In the genomic region with DNA sequence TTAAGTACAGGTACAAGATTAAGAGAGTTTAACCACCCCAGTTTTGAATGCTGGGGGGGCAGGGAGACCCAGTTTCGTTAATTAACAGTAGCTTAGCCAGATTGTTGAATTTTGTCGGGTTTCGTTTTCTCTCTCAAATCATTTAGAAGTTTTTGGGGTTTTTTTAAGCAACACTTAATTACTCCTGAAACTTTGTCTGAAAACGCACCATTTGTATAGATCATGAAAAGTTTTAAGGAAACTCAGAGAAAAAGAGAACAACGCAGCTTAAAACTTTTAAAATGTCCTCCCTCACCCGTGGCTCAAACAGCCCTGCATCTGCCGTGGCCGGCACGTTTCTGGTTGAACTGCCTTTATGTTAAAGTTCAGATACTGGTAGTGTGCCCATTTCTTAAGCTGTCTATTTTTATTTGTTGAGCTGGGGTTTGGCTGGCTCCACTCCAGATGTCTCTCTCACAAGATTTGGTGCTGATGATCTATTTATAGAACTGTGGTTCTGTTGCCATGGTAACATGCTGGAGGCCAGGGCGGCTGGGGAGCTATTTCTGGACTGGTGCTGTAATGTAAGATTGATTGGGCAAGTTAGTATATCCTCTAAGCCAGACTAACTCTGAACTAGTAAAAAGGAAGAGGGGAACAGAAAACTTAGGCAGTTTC, we compare ENCODE assay signal across 1 cellular context.
TF ChIP-seq lines count a peak whose summit lies in the region.

No MANE protein-coding gene starts in this region.

TF ChIP-seq in GM12878, 131 proteins besides CTCF, POLR2A, EP300 and RAD21 (continued from another document):
- TF ChIP-seq NFIC (IDR thresholded peaks at IDR 0.05; ENCODE audit: low read depth, low read length) (peak; percentile 86), MYB (IDR thresholded peaks at IDR 0.05; ENCODE audit: borderline replicate concordance, low read depth, low read length) (no peak)
